In the genomic region with DNA sequence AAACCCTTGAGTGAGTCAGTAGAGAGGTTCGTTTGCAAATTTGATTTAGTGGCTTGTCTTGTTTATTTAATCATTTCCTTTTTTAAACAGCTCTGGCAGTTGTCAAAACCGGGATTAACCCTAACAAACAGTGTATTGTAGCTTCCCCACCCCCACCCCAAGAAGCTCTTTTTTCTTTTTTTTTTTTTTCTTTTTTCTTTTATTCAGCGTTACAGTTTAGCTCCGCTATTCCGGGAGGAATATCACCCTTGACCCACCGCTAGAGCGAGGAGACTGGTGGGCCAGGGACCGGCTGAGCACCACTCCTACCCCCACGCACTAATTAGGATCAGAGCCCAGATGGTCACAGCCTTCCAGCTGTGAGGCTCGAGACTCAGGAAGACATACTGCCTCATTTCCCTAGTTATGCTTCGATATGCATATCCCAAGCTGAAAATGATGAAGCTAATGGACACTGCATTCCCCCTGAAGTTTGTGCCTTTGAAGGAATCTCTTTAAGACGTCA, we compare ENCODE assay signal across 10 cellular contexts. TPM values are rescaled to one million over a fixed set of nuclear protein-coding genes. Genes with fewer than 3 reads are reported as not detected.
A peak's percentile ranks its signal among the peaks of the same experiment; 100 is the strongest.
DNase-seq lines count a peak whose midpoint lies in the region; ATAC-seq and TF ChIP-seq lines count a peak whose summit lies in the region.
"Had no signal": no experiment of that assay in that cellular context is flagged by ENCODE, and none has a peak within 500 bp of the region (broad histone marks: within the 10 kb centered on the region; RNA-seq: fewer than 3 reads in every experiment).

No MANE protein-coding gene starts in this region.

- H3K9me3 ChIP-seq in prostate gland = no peaks in the 10 kb centered on the region

- intact Hi-C loops in prostate gland (cut with DNase I) = loop anchor here (1.0 to 10.0 kb wide), 5 partner anchors 70 to 579 kb away; partner anchors contain the start of genes RCHY1 and THAP6

- peak overlapping the region; percentile 94 for H3K27ac ChIP-seq in prostate gland

- H3K4me3 ChIP-seq in fibroblast of villous mesenchyme (ENCODE audit: low read depth, low read length) = peak overlapping the region; percentile 63
- H3K4me3 ChIP-seq in prostate gland = peak overlapping the region; percentile 86 to 91

- ATAC-seq in activated CD4-positive, CD25-positive, alpha-beta regulatory T cell treated with anti-CD3 and anti-CD28 coated beads, Interleukin-2, amount 50 U/mL, for 24 hours = no peak

- TF ChIP-seq POLR2A in prostate gland (IDR thresholded peaks at IDR 0.05) = no peak

- TF ChIP-seq CTCF in fibroblast of villous mesenchyme (IDR thresholded peaks at IDR 0.05; ENCODE audit: insufficient read depth, low read depth, low read length) (no peak), prostate gland (IDR thresholded peaks at IDR 0.05) (no peak)

- no peaks in the 10 kb centered on the region for H3K36me3 ChIP-seq in prostate gland

- H3K27me3 ChIP-seq in prostate gland (replicated peaks; ENCODE audit: insufficient read depth) = no peaks in the 10 kb centered on the region

- DNase-seq in DMS53 (lab: John Stamatoyannopoulos, UW) (peak; percentile 59), NCI-H1694 treated with DMSO at 0.1 percent for 48 hours (lab: John Stamatoyannopoulos, UW) (peak; percentile 25), fibroblast of villous mesenchyme (ENCODE audit: low read depth) (no peak), prostate gland (ENCODE audit: low spot score) (no peak), cerebellar cortex (ENCODE audit: low spot score) (no peak)
- DNase-seq in activated naive CD4-positive, alpha-beta T cell (lab: John Stamatoyannopoulos, UW) = no peak
- no peak for DNase-seq in activated T-cell treated with anti-CD3 and anti-CD28 coated beads, Interleukin-2, amount 50 U/mL, for 48 hours
- DNase-seq: DND-41, NCI-H2227 treated with DMSO at 0.1 percent for 48 hours had no signal

- no peaks in the 10 kb centered on the region for H3K4me1 ChIP-seq in prostate gland (replicated peaks)

- 10% methylated on average over 12 of the region's 12 CpGs for WGBS in prostate gland

RNA-seq across cellular contexts. Expression of gene PARM1, which starts 2.0 kb away (rescaled TPM):
- total RNA-seq in fibroblast of villous mesenchyme (0.86 and 1.3 TPM in 2 replicates), prostate gland (100 to 1,000 TPM; 105 to 133 TPM)

Comparison
In these comparisons a context has a peak if more than half of its experiments do, and no peak if none do; other contexts are left out.
1. DNase-seq: peak in DMS53 (single experiment) and NCI-H1694 treated with DMSO at 0.1 percent for 48 hours (single experiment); none in fibroblast of villous mesenchyme (single experiment), prostate gland (single experiment), cerebellar cortex (single experiment), activated naive CD4-positive, alpha-beta T cell (0 of 4) and activated T-cell treated with anti-CD3 and anti-CD28 coated beads, Interleukin-2, amount 50 U/mL, for 48 hours (0 of 2).
2. RNA of gene PARM1, which starts 2.0 kb away (total RNA-seq): 105 to 133 TPM in prostate gland; 0.86 to 1.3 TPM in fibroblast of villous mesenchyme; every median in the first group is over 10 times any median in the second.